In the genomic region with DNA sequence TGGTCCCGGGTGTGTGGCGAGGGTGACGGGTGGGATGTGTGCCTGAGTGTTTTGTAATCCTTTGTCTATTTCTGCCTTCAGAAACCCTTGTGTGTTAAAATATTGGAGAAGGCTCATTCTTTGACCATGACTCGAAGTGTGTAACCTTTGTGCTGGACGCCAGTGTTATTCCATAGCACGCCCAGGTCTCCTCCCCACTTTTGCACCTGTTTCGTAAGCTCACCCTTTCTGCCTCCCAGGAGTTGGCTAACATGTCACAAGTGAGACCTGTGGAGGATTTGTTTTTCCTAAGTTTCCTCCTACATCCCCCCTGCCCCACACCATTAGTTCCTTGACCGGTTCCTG, we compare ENCODE assay signal across 8 cellular contexts. TPM values are rescaled to one million over a fixed set of nuclear protein-coding genes. Genes with fewer than 3 reads are reported as not detected.
DNase-seq lines count a peak whose midpoint lies in the region; ATAC-seq and TF ChIP-seq lines count a peak whose summit lies in the region.

No MANE protein-coding gene starts in this region.

- H3K27ac ChIP-seq in ACC112 (ENCODE audit: low read depth, low read length) (peak overlapping the region; percentile 79), Peyer's patch (peak overlapping the region; percentile 91 to 98 (median 92)), vagina (peak overlapping the region; percentile 86)

- peak; percentile 5 to 21 for TF ChIP-seq POLR2A in Peyer's patch (IDR thresholded peaks at IDR 0.05)
- TF ChIP-seq POLR2A in vagina (IDR thresholded peaks at IDR 0.05) = no peak

- no peak for DNase-seq in GM12865 (ENCODE audit: low read depth)
- DNase-seq in Peyer's patch = peak in 1 of 3 donors; percentile 80
- DNase-seq in effector memory CD8-positive, alpha-beta T cell = no peak
- peak; percentile 58 for DNase-seq in midbrain (lab: John Stamatoyannopoulos, UW)
- DNase-seq in vagina (ENCODE audit: extremely low spot score in 2 of 2) = no peak
- DNase-seq in KG1 (lab: John Stamatoyannopoulos, UW) = no peak

- no peaks in the 10 kb centered on the region for H3K27me3 ChIP-seq in ACC112 (ENCODE audit: insufficient read depth, low read length)
- no peaks in the 10 kb centered on the region for H3K27me3 ChIP-seq in Peyer's patch
- no peaks in the 10 kb centered on the region for H3K27me3 ChIP-seq in vagina

- H2AFZ ChIP-seq in ACC112 (ENCODE audit: low read length, unreplicated experiment) = peak overlapping the region; percentile 94

- H3K4me3 ChIP-seq in ACC112 (ENCODE audit: low read depth, low read length) = peak overlapping the region; percentile 91
- H3K4me3 ChIP-seq in GM12865 (ENCODE audit: low read depth, low read length) = peak overlapping the region; percentile 91
- H3K4me3 ChIP-seq in Peyer's patch = peak overlapping the region; percentile 66 to 94 (median 79)
- H3K4me3 ChIP-seq in vagina = peak overlapping the region; percentile 77 to 78

- no peaks in the 10 kb centered on the region for H3K27me3 Mint-ChIP-seq in effector memory CD8-positive, alpha-beta T cell

- H3K4me1 Mint-ChIP-seq in effector memory CD8-positive, alpha-beta T cell (ENCODE audit: low read depth in 2 of 2) = peaks cover 41 to 49% of the 10 kb centered on the region in 2 donors

- ATAC-seq in HG03045 (IDR thresholded peaks at IDR 0.05; ENCODE audit: unreplicated experiment) = peak; percentile 14
- ATAC-seq in effector memory CD8-positive, alpha-beta T cell (replicated peaks) = no peak

- intact Hi-C loops in vagina (cut with DNase I) = no loop called here

- H3K36me3 Mint-ChIP-seq in effector memory CD8-positive, alpha-beta T cell (ENCODE audit: insufficient read depth) = peaks cover 58% of the 10 kb centered on the region

- H3K79me2 ChIP-seq in ACC112 (ENCODE audit: control insufficient read depth, insufficient read depth, low read length, unreplicated experiment) = peaks cover 45% of the 10 kb centered on the region

- H3K4me1 ChIP-seq in ACC112 (ENCODE audit: control insufficient read depth, insufficient read depth, low read length, unreplicated experiment) = peaks cover 18% of the 10 kb centered on the region
- H3K4me1 ChIP-seq in Peyer's patch = peaks cover 0 to 61% (median 10%) of the 10 kb centered on the region in 4 donors
- peaks cover 37% of the 10 kb centered on the region for H3K4me1 ChIP-seq in vagina

- no peaks in the 10 kb centered on the region for H3K9me3 ChIP-seq in Peyer's patch
- H3K9me3 ChIP-seq in vagina = no peaks in the 10 kb centered on the region

- peaks cover 32% of the 10 kb centered on the region for H3K36me3 ChIP-seq in ACC112 (ENCODE audit: insufficient read depth, low read length)
- peaks cover 0 to 33% (median 0%) of the 10 kb centered on the region in 3 donors for H3K36me3 ChIP-seq in Peyer's patch
- peaks cover 0 to 22% of the 10 kb centered on the region in 2 donors for H3K36me3 ChIP-seq in vagina

- H3K4me3 Mint-ChIP-seq in effector memory CD8-positive, alpha-beta T cell = peak overlapping the region; percentile 96 to 98

- peak overlapping the region; percentile 98 to 100 for H3K27ac Mint-ChIP-seq in effector memory CD8-positive, alpha-beta T cell

- H3K9me3 Mint-ChIP-seq in effector memory CD8-positive, alpha-beta T cell = no peaks in the 10 kb centered on the region

- TF ChIP-seq CTCF in GM12865 (IDR thresholded peaks at IDR 0.05; ENCODE audit: insufficient read depth, low read depth, low read length, missing control alignments) = no peak
- no peak for TF ChIP-seq CTCF in Peyer's patch (IDR thresholded peaks at IDR 0.05)
- TF ChIP-seq CTCF in vagina (IDR thresholded peaks at IDR 0.05) = no peak

RNA-seq across cellular contexts. Expression of gene C11orf54, which starts 0.4 kb away (rescaled TPM):
- 100 to 1,000 TPM in 1 of 4 donors, 10 to 100 TPM in 3; 33.8 to 130 (median 69.0) TPM for total RNA-seq in Peyer's patch
- 19.4 TPM for total RNA-seq in vagina

RNA-seq across cellular contexts. Expression of gene TAF1D, which starts 0.6 kb away (rescaled TPM):
- total RNA-seq in Peyer's patch (100 to 1,000 TPM in 3 of 4 donors, 10 to 100 TPM in 1; 72.7 to 183 (median 108) TPM), vagina (148 TPM)

RNA-seq across cellular contexts. Expression of gene MED17, which starts 42.2 kb away (rescaled TPM):
- total RNA-seq in Peyer's patch (10 to 100 TPM; 22.3 to 33.8 (median 27.3) TPM), vagina (29.0 TPM)

Comparison
In these comparisons a context has a peak if more than half of its experiments do, and no peak if none do; other contexts are left out.
1. POLR2A ChIP-seq: peak in Peyer's patch (2 of 2); none in vagina (0 of 2).
2. Peak in every context shown above with its lines, with median percentiles within 50 percentile points of each other: H3K27ac ChIP-seq and H3K4me3 ChIP-seq.